19 cellular contexts compared by ENCODE assay signal in genomic region chr10:10703390-10703789, GRCh38.
DNase-seq lines count a peak whose midpoint lies in the region; TF ChIP-seq lines count a peak whose summit lies in the region.
"Had no signal": no experiment of that assay in that cellular context is flagged by ENCODE, and none has a peak within 500 bp of the region (broad histone marks: within the 10 kb centered on the region; RNA-seq: fewer than 3 reads in every experiment).

No MANE protein-coding gene starts in this region.

- H3K4me2 ChIP-seq in neural cell (ENCODE audit: low read length) (no peak overlapping the region), osteoblast (ENCODE audit: insufficient read depth, low read length) (no peak overlapping the region), neural progenitor cell (no peak overlapping the region)
- H3K4me2 ChIP-seq: BLaER1 had no signal

- no peaks in the 10 kb centered on the region for H3K27me3 Mint-ChIP-seq in activated T-helper 2 cell treated with anti-CD3 and anti-CD28 coated beads, Interferon-gamma antibody, Interleukin-2, Interleukin-4, amounts not matched to agents 10 μg/mL and 5 μg/mL and 100 μg/mL, durations not matched to agents 14 hours and 24 hours and 36 hours (ENCODE audit: low read depth)
- H3K27me3 Mint-ChIP-seq in neural progenitor cell (ENCODE audit: insufficient read depth, low read depth) = peaks cover 2% of the 10 kb centered on the region
- H3K27me3 Mint-ChIP-seq: CD4-positive, CD25-positive, alpha-beta regulatory T cell had no signal

- H3K27ac ChIP-seq in neural cell (ENCODE audit: low read length) = peak overlapping the region; percentile 39
- H3K27ac ChIP-seq in osteoblast (ENCODE audit: low read depth, low read length) = no peak overlapping the region
- H3K27ac ChIP-seq in neural progenitor cell = no peak overlapping the region
- H3K27ac ChIP-seq: BLaER1 had no signal

- no peaks in the 10 kb centered on the region for H3K27me3 ChIP-seq in neural cell (ENCODE audit: insufficient read depth, low read depth, low read length)
- H3K27me3 ChIP-seq in osteoblast (ENCODE audit: insufficient read depth, low read length) = no peaks in the 10 kb centered on the region
- no peaks in the 10 kb centered on the region for H3K27me3 ChIP-seq in neural progenitor cell
- H3K27me3 ChIP-seq: BE2C, BLaER1 had no signal

- TF ChIP-seq EP300 in neural cell (conservative IDR thresholded peaks at IDR 0.05; ENCODE audit: poor library complexity, severe bottlenecking) = peak; percentile 83

- no peaks in the 10 kb centered on the region for H3F3A ChIP-seq in neural cell (ENCODE audit: insufficient read depth, low read length, poor library complexity, severe bottlenecking)
- H3F3A ChIP-seq in neural progenitor cell (ENCODE audit: low read depth) = no peaks in the 10 kb centered on the region

- no peaks in the 10 kb centered on the region for H4K20me1 ChIP-seq in neural cell (ENCODE audit: insufficient read depth)
- H4K20me1 ChIP-seq in osteoblast (ENCODE audit: insufficient read depth, low read length) = no peaks in the 10 kb centered on the region
- H4K20me1 ChIP-seq in neural progenitor cell (ENCODE audit: low read depth) = no peaks in the 10 kb centered on the region
- H4K20me1 ChIP-seq: BLaER1 had no signal

- intact Hi-C loops in activated T-helper 2 cell treated with anti-CD3 and anti-CD28 coated beads, Interferon-gamma antibody, Interleukin-2, Interleukin-4, amounts not matched to agents 10 μg/mL and 5 μg/mL and 100 μg/mL, durations not matched to agents 14 hours and 24 hours and 36 hours (cut with micrococcal nuclease) = no loop called here

- H3K4me3 ChIP-seq in neural cell (ENCODE audit: low read length) (peak overlapping the region; percentile 3), osteoblast (ENCODE audit: insufficient read depth, low read length) (no peak overlapping the region), neural progenitor cell (no peak overlapping the region)
- H3K4me3 ChIP-seq: BLaER1 had no signal

- H3K4me3 Mint-ChIP-seq in activated T-helper 2 cell treated with anti-CD3 and anti-CD28 coated beads, Interferon-gamma antibody, Interleukin-2, Interleukin-4, amounts not matched to agents 10 μg/mL and 5 μg/mL and 100 μg/mL, durations not matched to agents 14 hours and 24 hours and 36 hours (ENCODE audit: low read depth) = no peak overlapping the region
- H3K4me3 Mint-ChIP-seq in neural progenitor cell = no peak overlapping the region
- H3K4me3 Mint-ChIP-seq: CD14-positive monocyte; CD4-positive, alpha-beta memory T cell; CD4-positive, CD25-positive, alpha-beta regulatory T cell; CD8-positive, alpha-beta memory T cell had no signal

- H3K79me2 ChIP-seq in neural cell (replicated peaks; ENCODE audit: insufficient read depth, low read length) = no peaks in the 10 kb centered on the region
- no peaks in the 10 kb centered on the region for H3K79me2 ChIP-seq in osteoblast (ENCODE audit: insufficient read depth, low read length)
- no peaks in the 10 kb centered on the region for H3K79me2 ChIP-seq in neural progenitor cell (ENCODE audit: low read depth)

- no peaks in the 10 kb centered on the region for H3K4me1 Mint-ChIP-seq in activated T-helper 2 cell treated with anti-CD3 and anti-CD28 coated beads, Interferon-gamma antibody, Interleukin-2, Interleukin-4, amounts not matched to agents 10 μg/mL and 5 μg/mL and 100 μg/mL, durations not matched to agents 14 hours and 24 hours and 36 hours (ENCODE audit: low read depth)
- H3K4me1 Mint-ChIP-seq in neural progenitor cell = peaks cover 25% of the 10 kb centered on the region
- H3K4me1 Mint-ChIP-seq: CD4-positive, alpha-beta memory T cell; CD4-positive, CD25-positive, alpha-beta regulatory T cell; CD8-positive, alpha-beta memory T cell had no signal

- H2AFZ ChIP-seq in neural cell (ENCODE audit: low read depth, low read length) = no peak overlapping the region
- no peak overlapping the region for H2AFZ ChIP-seq in osteoblast (ENCODE audit: low read length)
- H2AFZ ChIP-seq in neural progenitor cell (replicated peaks) = no peak overlapping the region

- no peaks in the 10 kb centered on the region for H3K9me2 ChIP-seq in neural cell (ENCODE audit: insufficient read depth, low read length)

- H3K4me1 ChIP-seq in osteoblast (ENCODE audit: insufficient read depth, low read length) (no peaks in the 10 kb centered on the region), neural progenitor cell (peaks cover 10% of the 10 kb centered on the region)
- H3K4me1 ChIP-seq: BE2C had no signal

- DNase-seq in islet precursor cell (peak; percentile 17), osteoblast (ENCODE audit: insufficient read length, low spot score, missing footprints) (peak; percentile 29), NOMO-1 treated with DMSO at 0.1 percent for 48 hours (lab: John Stamatoyannopoulos, UW; ENCODE audit: unreplicated experiment) (no peak), hippocampal formation (lab: John Stamatoyannopoulos, UW) (no peak), neural progenitor cell (ENCODE audit: low spot score) (no peak)
- no peak for DNase-seq in activated T-helper 2 cell treated with anti-CD3 and anti-CD28 coated beads, Interferon-gamma antibody, Interleukin-2, Interleukin-4, amounts not matched to agents 10 μg/mL and 5 μg/mL and 100 μg/mL, durations not matched to agents 14 hours and 24 hours and 36 hours (ENCODE audit: low spot score)
- DNase-seq: 8988T; ACHN; BE2C; C1 segment of cervical spinal cord; CD4-positive, alpha-beta memory T cell; CD4-positive, CD25-positive, alpha-beta regulatory T cell; CD8-positive, alpha-beta memory T cell; COR-L47; DMS79 treated with DMSO at 0.1 percent for 48 hours; GF-D8 had no signal

- no peaks in the 10 kb centered on the region for H3K9me3 Mint-ChIP-seq in activated T-helper 2 cell treated with anti-CD3 and anti-CD28 coated beads, Interferon-gamma antibody, Interleukin-2, Interleukin-4, amounts not matched to agents 10 μg/mL and 5 μg/mL and 100 μg/mL, durations not matched to agents 14 hours and 24 hours and 36 hours
- no peaks in the 10 kb centered on the region for H3K9me3 Mint-ChIP-seq in neural progenitor cell
- H3K9me3 Mint-ChIP-seq: CD14-positive monocyte had no signal

- no peak overlapping the region for H3K27ac Mint-ChIP-seq in activated T-helper 2 cell treated with anti-CD3 and anti-CD28 coated beads, Interferon-gamma antibody, Interleukin-2, Interleukin-4, amounts not matched to agents 10 μg/mL and 5 μg/mL and 100 μg/mL, durations not matched to agents 14 hours and 24 hours and 36 hours
- no peak overlapping the region for H3K27ac Mint-ChIP-seq in neural progenitor cell
- H3K27ac Mint-ChIP-seq: CD14-positive monocyte; CD4-positive, alpha-beta memory T cell; CD4-positive, CD25-positive, alpha-beta regulatory T cell had no signal

- TF ChIP-seq RAD21 in neural cell (conservative IDR thresholded peaks at IDR 0.05) = no peak

- TF ChIP-seq CTCF in neural cell (IDR thresholded peaks at IDR 0.05; ENCODE audit: poor library complexity, severe bottlenecking) (no peak), osteoblast (IDR thresholded peaks at IDR 0.05; ENCODE audit: extremely low read depth, low read depth, low read length) (no peak), neural progenitor cell (IDR thresholded peaks at IDR 0.05) (no peak)

- H3K36me3 Mint-ChIP-seq in activated T-helper 2 cell treated with anti-CD3 and anti-CD28 coated beads, Interferon-gamma antibody, Interleukin-2, Interleukin-4, amounts not matched to agents 10 μg/mL and 5 μg/mL and 100 μg/mL, durations not matched to agents 14 hours and 24 hours and 36 hours (ENCODE audit: low read depth) = no peaks in the 10 kb centered on the region
- no peaks in the 10 kb centered on the region for H3K36me3 Mint-ChIP-seq in neural progenitor cell
- H3K36me3 Mint-ChIP-seq: CD14-positive monocyte; CD4-positive, alpha-beta memory T cell; CD4-positive, CD25-positive, alpha-beta regulatory T cell; CD8-positive, alpha-beta memory T cell had no signal

- H3K9ac ChIP-seq in neural cell (ENCODE audit: low read length) = no peak overlapping the region
- H3K9ac ChIP-seq in neural progenitor cell = no peak overlapping the region
- H3K9ac ChIP-seq: BLaER1 had no signal

- H3K9me3 ChIP-seq in neural cell (ENCODE audit: low read length) (no peaks in the 10 kb centered on the region), osteoblast (ENCODE audit: low read depth, low read length) (no peaks in the 10 kb centered on the region), neural progenitor cell (ENCODE audit: low read depth) (no peaks in the 10 kb centered on the region)
- H3K9me3 ChIP-seq: BE2C, BLaER1 had no signal

- H3K36me3 ChIP-seq in neural cell (ENCODE audit: insufficient read depth, low read length) (no peaks in the 10 kb centered on the region), osteoblast (ENCODE audit: insufficient read depth, low read length) (no peaks in the 10 kb centered on the region), neural progenitor cell (no peaks in the 10 kb centered on the region)
- H3K36me3 ChIP-seq: BE2C, BLaER1 had no signal

TF ChIP-seq in neural cell, 6 proteins besides CTCF, POLR2A, EP300 and RAD21:
- TF ChIP-seq POLR2AphosphoS5 (IDR thresholded peaks at IDR 0.05) (peak; percentile 75), TAF1 (IDR thresholded peaks at IDR 0.05; ENCODE audit: low read depth) (no peak), REST (IDR thresholded peaks at IDR 0.05; ENCODE audit: borderline replicate concordance) (peak; percentile 15), EZH2 (IDR thresholded peaks at IDR 0.05; ENCODE audit: borderline replicate concordance, insufficient read depth, low read length, poor library complexity, severe bottlenecking) (no peak)
TF ChIP-seq in neural cell: peak in this region for 2.

Comparison
In these comparisons a context has a peak if more than half of its experiments do, and no peak if none do; other contexts are left out.
1. DNase-seq: peak in islet precursor cell (single experiment) and osteoblast (single experiment); none in NOMO-1 treated with DMSO at 0.1 percent for 48 hours (single experiment), activated T-helper 2 cell treated with anti-CD3 and anti-CD28 coated beads, Interferon-gamma antibody, Interleukin-2, Interleukin-4, amounts not matched to agents 10 μg/mL and 5 μg/mL and 100 μg/mL, durations not matched to agents 14 hours and 24 hours and 36 hours (single experiment), hippocampal formation (0 of 2) and neural progenitor cell (single experiment).